22 cellular contexts compared by ENCODE assay signal in genomic region chr21:46461909-46462308, GRCh38. TPM values are rescaled to one million over a fixed set of nuclear protein-coding genes. Genes with fewer than 3 reads are reported as not detected.
A peak's percentile ranks its signal among the peaks of the same experiment; 100 is the strongest.
DNase-seq lines count a peak whose midpoint lies in the region; ATAC-seq and TF ChIP-seq lines count a peak whose summit lies in the region.
"Had no signal": no experiment of that assay in that cellular context is flagged by ENCODE, and none has a peak within 500 bp of the region (broad histone marks: within the 10 kb centered on the region; RNA-seq: fewer than 3 reads in every experiment).

No MANE protein-coding gene starts in this region.

- H3K4me3 ChIP-seq in gastrocnemius medialis = no peak overlapping the region
- H3K4me3 ChIP-seq: adrenal gland, SJSA1 had no signal

- CTCF ChIA-PET in activated CD8-positive, alpha-beta T cell treated with anti-CD3 and anti-CD28 coated beads, Interleukin-2, amount 10 ng/mL, durations not matched to agents 7 days and 5 days (lab: Charles Lee) = interaction anchor here (0.7 kb wide), 1 partner anchor 39 kb away, joined by 3 read pairs; no protein-coding TSS in a partner anchor
- CTCF ChIA-PET in activated CD8-positive, alpha-beta T cell treated with anti-CD3 and anti-CD28 coated beads for 36 hours (lab: Charles Lee) = interaction anchor here (1.5 to 1.6 kb wide), 2 partner anchors 70 to 178 kb away, joined by 3 to 6 read pairs; no protein-coding TSS in a partner anchor
- CTCF ChIA-PET in RWPE1 (lab: Yijun Ruan, JAX) = no interaction called here

- no peak for ATAC-seq in activated CD8-positive, alpha-beta T cell treated with anti-CD3 and anti-CD28 coated beads, Interleukin-2, amount 10 ng/mL, durations not matched to agents 7 days and 5 days
- ATAC-seq in activated CD8-positive, alpha-beta T cell treated with anti-CD3 and anti-CD28 coated beads for 36 hours = no peak
- ATAC-seq in gastrocnemius medialis = no peak
- ATAC-seq: activated T-helper 17 cell treated with anti-CD3 and anti-CD28 coated beads, Interleukin-2, amount 50 U/mL, for 72 hours had no signal

- H3K4me1 Mint-ChIP-seq in activated CD8-positive, alpha-beta T cell treated with anti-CD3 and anti-CD28 coated beads, Interleukin-2, amount 10 ng/mL, durations not matched to agents 7 days and 5 days (ENCODE audit: low read depth) = peaks cover 24% of the 10 kb centered on the region
- peaks cover 11% of the 10 kb centered on the region for H3K4me1 Mint-ChIP-seq in activated CD8-positive, alpha-beta T cell treated with anti-CD3 and anti-CD28 coated beads for 36 hours (ENCODE audit: low read depth)
- peaks cover 40 to 72% of the 10 kb centered on the region in 2 donors for H3K4me1 Mint-ChIP-seq in immature natural killer cell
- peaks cover 19% of the 10 kb centered on the region for H3K4me1 Mint-ChIP-seq in T-helper 2 cell treated with Interferon-gamma antibody and Interleukin-4, amounts not matched to agents 5 μg/mL and 100 μg/mL, for 36 hours (ENCODE audit: low read depth)

- H3K36me3 Mint-ChIP-seq in activated CD8-positive, alpha-beta T cell treated with anti-CD3 and anti-CD28 coated beads, Interleukin-2, amount 10 ng/mL, durations not matched to agents 7 days and 5 days (ENCODE audit: low read depth) = peaks cover 33% of the 10 kb centered on the region
- peaks cover 14% of the 10 kb centered on the region for H3K36me3 Mint-ChIP-seq in activated CD8-positive, alpha-beta T cell treated with anti-CD3 and anti-CD28 coated beads for 36 hours (ENCODE audit: low read depth)
- H3K36me3 Mint-ChIP-seq in immature natural killer cell = peaks cover 14 to 18% (median 16%) of the 10 kb centered on the region in 3 donors
- H3K36me3 Mint-ChIP-seq in T-helper 2 cell treated with Interferon-gamma antibody and Interleukin-4, amounts not matched to agents 5 μg/mL and 100 μg/mL, for 36 hours (ENCODE audit: low read depth) = peaks cover 12% of the 10 kb centered on the region

- peak overlapping the region; percentile 6 for H3K27ac Mint-ChIP-seq in activated CD8-positive, alpha-beta T cell treated with anti-CD3 and anti-CD28 coated beads, Interleukin-2, amount 10 ng/mL, durations not matched to agents 7 days and 5 days
- no peak overlapping the region for H3K27ac Mint-ChIP-seq in activated CD8-positive, alpha-beta T cell treated with anti-CD3 and anti-CD28 coated beads for 36 hours
- peak overlapping the region; percentile 40 to 87 (median 77) for H3K27ac Mint-ChIP-seq in immature natural killer cell
- no peak overlapping the region for H3K27ac Mint-ChIP-seq in T-helper 2 cell treated with Interferon-gamma antibody and Interleukin-4, amounts not matched to agents 5 μg/mL and 100 μg/mL, for 36 hours
- H3K27ac Mint-ChIP-seq: activated T-helper 17 cell treated with anti-CD3 and anti-CD28 coated beads, Interleukin-2, amount 50 U/mL, for 72 hours had no signal

- H3K27me3 ChIP-seq in gastrocnemius medialis = no peaks in the 10 kb centered on the region
- H3K27me3 ChIP-seq: adrenal gland, SJSA1 had no signal

- H3K4me3 Mint-ChIP-seq in activated CD8-positive, alpha-beta T cell treated with anti-CD3 and anti-CD28 coated beads, Interleukin-2, amount 10 ng/mL, durations not matched to agents 7 days and 5 days = no peak overlapping the region
- H3K4me3 Mint-ChIP-seq in activated CD8-positive, alpha-beta T cell treated with anti-CD3 and anti-CD28 coated beads for 36 hours = no peak overlapping the region
- peak overlapping the region in 3 of 5 donors; percentile 67 to 90 (median 71) for H3K4me3 Mint-ChIP-seq in immature natural killer cell
- no peak overlapping the region for H3K4me3 Mint-ChIP-seq in T-helper 2 cell treated with Interferon-gamma antibody and Interleukin-4, amounts not matched to agents 5 μg/mL and 100 μg/mL, for 36 hours
- H3K4me3 Mint-ChIP-seq: activated T-helper 17 cell treated with anti-CD3 and anti-CD28 coated beads, Interleukin-2, amount 50 U/mL, for 72 hours had no signal

- no peaks in the 10 kb centered on the region for H3K27me3 Mint-ChIP-seq in activated CD8-positive, alpha-beta T cell treated with anti-CD3 and anti-CD28 coated beads, Interleukin-2, amount 10 ng/mL, durations not matched to agents 7 days and 5 days (ENCODE audit: low read depth)
- no peaks in the 10 kb centered on the region for H3K27me3 Mint-ChIP-seq in activated CD8-positive, alpha-beta T cell treated with anti-CD3 and anti-CD28 coated beads for 36 hours
- peaks cover 0 to 7% (median 0%) of the 10 kb centered on the region in 3 donors for H3K27me3 Mint-ChIP-seq in immature natural killer cell (ENCODE audit: low read depth in 3 of 3)
- no peaks in the 10 kb centered on the region for H3K27me3 Mint-ChIP-seq in T-helper 2 cell treated with Interferon-gamma antibody and Interleukin-4, amounts not matched to agents 5 μg/mL and 100 μg/mL, for 36 hours (ENCODE audit: low read depth)
- H3K27me3 Mint-ChIP-seq: activated T-helper 17 cell treated with anti-CD3 and anti-CD28 coated beads, Interleukin-2, amount 50 U/mL, for 72 hours had no signal

- H3K27ac ChIP-seq in RWPE1 (peak overlapping the region; percentile 38; the same call in 1 of the 2 replicates), gastrocnemius medialis (peak overlapping the region; percentile 42 to 96 (median 74))
- H3K27ac ChIP-seq: 22Rv1, adrenal gland, SJSA1 had no signal

- peaks cover 18 to 35% of the 10 kb centered on the region in 2 donors for H3K4me1 ChIP-seq in gastrocnemius medialis

- POLR2A ChIA-PET in activated CD8-positive, alpha-beta T cell treated with anti-CD3 and anti-CD28 coated beads, Interleukin-2, amount 10 ng/mL, durations not matched to agents 7 days and 5 days (lab: Charles Lee) = interaction anchor here (1.1 kb wide), 1 partner anchor 10 kb away, joined by 7 read pairs; no protein-coding TSS in a partner anchor
- POLR2A ChIA-PET in activated CD8-positive, alpha-beta T cell treated with anti-CD3 and anti-CD28 coated beads for 36 hours (lab: Charles Lee) = interaction anchor here (0.6 to 5.2 kb wide), 5 partner anchors 8 to 90 kb away, joined by 3 to 18 read pairs (median 3); no protein-coding TSS in a partner anchor
- POLR2A ChIA-PET in RWPE1 (lab: Yijun Ruan, JAX; ENCODE audit: low non-redundant PET) = no interaction called here

- no peaks in the 10 kb centered on the region for H3K9me3 Mint-ChIP-seq in activated CD8-positive, alpha-beta T cell treated with anti-CD3 and anti-CD28 coated beads, Interleukin-2, amount 10 ng/mL, durations not matched to agents 7 days and 5 days (ENCODE audit: insufficient read depth)
- H3K9me3 Mint-ChIP-seq in activated CD8-positive, alpha-beta T cell treated with anti-CD3 and anti-CD28 coated beads for 36 hours = no peaks in the 10 kb centered on the region
- no peaks in the 10 kb centered on the region for H3K9me3 Mint-ChIP-seq in immature natural killer cell
- H3K9me3 Mint-ChIP-seq in T-helper 2 cell treated with Interferon-gamma antibody and Interleukin-4, amounts not matched to agents 5 μg/mL and 100 μg/mL, for 36 hours = no peaks in the 10 kb centered on the region
- H3K9me3 Mint-ChIP-seq: activated T-helper 17 cell treated with anti-CD3 and anti-CD28 coated beads, Interleukin-2, amount 50 U/mL, for 72 hours had no signal

- no peaks in the 10 kb centered on the region for H3K9me3 ChIP-seq in gastrocnemius medialis
- H3K9me3 ChIP-seq: adrenal gland, SJSA1 had no signal

- no peak for TF ChIP-seq CTCF in activated CD8-positive, alpha-beta T cell treated with anti-CD3 and anti-CD28 coated beads for 36 hours (IDR thresholded peaks at IDR 0.05)
- TF ChIP-seq CTCF in RWPE1 (conservative IDR thresholded peaks at IDR 0.05; ENCODE audit: low read depth) = no peak
- TF ChIP-seq CTCF in gastrocnemius medialis (IDR thresholded peaks at IDR 0.05 in 4 of 5, conservative IDR thresholded peaks at IDR 0.05 in 1 of 5) = no peak

- in situ Hi-C loops in gastrocnemius medialis (cut with MboI; ENCODE audit: low sequenced_read_pairs in 4 of 4) = no loop called here

- DNase-seq in activated CD8-positive, alpha-beta T cell treated with anti-CD3 and anti-CD28 coated beads, Interleukin-2, amount 10 ng/mL, durations not matched to agents 7 days and 5 days = no peak
- no peak for DNase-seq in activated CD8-positive, alpha-beta T cell treated with anti-CD3 and anti-CD28 coated beads for 36 hours
- DNase-seq in RWPE1 (ENCODE audit: low spot score) (no peak), immature natural killer cell (no peak), gastrocnemius medialis (no peak), foreskin melanocyte (no peak)
- no peak for DNase-seq in T-helper 2 cell treated with Interferon-gamma antibody and Interleukin-4, amounts not matched to agents 5 μg/mL and 100 μg/mL, for 36 hours (ENCODE audit: low spot score)
- no peak for DNase-seq in stimulated activated CD4-positive, alpha-beta T cell treated with anti-CD3 and anti-CD28 coated beads, Interleukin-4, amount 100 ng/mL, for 1 hour
- DNase-seq: activated CD4-positive, CD25-positive, alpha-beta regulatory T cell; central memory CD4-positive, alpha-beta T cell; hypothalamus; kidney glomerular epithelial cell; midbrain; NCI-H1105 treated with DMSO at 0.1 percent for 48 hours; NCI-H748 treated with DMSO at 0.1 percent for 48 hours; nucleus accumbens; stimulated activated CD4-positive, alpha-beta T cell treated with anti-CD3 and anti-CD28 coated beads, Interleukin-2, amount 100 ng/mL, for 24 hours; T-helper 2 cell had no signal

- no peak for TF ChIP-seq POLR2A in gastrocnemius medialis (IDR thresholded peaks at IDR 0.05)

- intact Hi-C loops in activated CD8-positive, alpha-beta T cell treated with anti-CD3 and anti-CD28 coated beads for 36 hours (cut with micrococcal nuclease) = no loop called here
- intact Hi-C loops in gastrocnemius medialis (cut with DNase I; ENCODE audit: low total_unique reads) = no loop called here

- peaks cover 0 to 4% of the 10 kb centered on the region in 2 donors for H3K36me3 ChIP-seq in gastrocnemius medialis
- H3K36me3 ChIP-seq: adrenal gland had no signal

RNA-seq across cellular contexts. Expression of gene DIP2A, which starts 3.2 kb away (rescaled TPM):
- 10 to 100 TPM; 53.7 to 53.9 TPM for total RNA-seq in activated CD8-positive, alpha-beta T cell treated with anti-CD3 and anti-CD28 coated beads, Interleukin-2, amount 10 ng/mL, durations not matched to agents 7 days and 5 days
- total RNA-seq in activated CD8-positive, alpha-beta T cell treated with anti-CD3 and anti-CD28 coated beads for 36 hours = 10 to 100 TPM; 30.9 to 34.1 TPM
- 10 to 100 TPM; 23.1 to 64.8 (median 26.9) TPM for polyA plus RNA-seq in immature natural killer cell
- total RNA-seq in gastrocnemius medialis = 10 to 100 TPM in 2 of 4 donors, 1 to 10 TPM in 2; 6.3 to 15.5 (median 11.8) TPM

Comparison
In these comparisons a context has a peak if more than half of its experiments do, and no peak if none do; other contexts are left out.
1. H3K27ac Mint-ChIP-seq: peak in activated CD8-positive, alpha-beta T cell treated with anti-CD3 and anti-CD28 coated beads, Interleukin-2, amount 10 ng/mL, durations not matched to agents 7 days and 5 days (single experiment) and immature natural killer cell (6 of 6); none in activated CD8-positive, alpha-beta T cell treated with anti-CD3 and anti-CD28 coated beads for 36 hours (single experiment) and T-helper 2 cell treated with Interferon-gamma antibody and Interleukin-4, amounts not matched to agents 5 μg/mL and 100 μg/mL, for 36 hours (single experiment).
2. H3K4me3 Mint-ChIP-seq: peak in immature natural killer cell (3 of 5); none in activated CD8-positive, alpha-beta T cell treated with anti-CD3 and anti-CD28 coated beads, Interleukin-2, amount 10 ng/mL, durations not matched to agents 7 days and 5 days (single experiment), activated CD8-positive, alpha-beta T cell treated with anti-CD3 and anti-CD28 coated beads for 36 hours (single experiment) and T-helper 2 cell treated with Interferon-gamma antibody and Interleukin-4, amounts not matched to agents 5 μg/mL and 100 μg/mL, for 36 hours (single experiment).